8 cellular contexts compared by ENCODE assay signal in the genomic region with DNA sequence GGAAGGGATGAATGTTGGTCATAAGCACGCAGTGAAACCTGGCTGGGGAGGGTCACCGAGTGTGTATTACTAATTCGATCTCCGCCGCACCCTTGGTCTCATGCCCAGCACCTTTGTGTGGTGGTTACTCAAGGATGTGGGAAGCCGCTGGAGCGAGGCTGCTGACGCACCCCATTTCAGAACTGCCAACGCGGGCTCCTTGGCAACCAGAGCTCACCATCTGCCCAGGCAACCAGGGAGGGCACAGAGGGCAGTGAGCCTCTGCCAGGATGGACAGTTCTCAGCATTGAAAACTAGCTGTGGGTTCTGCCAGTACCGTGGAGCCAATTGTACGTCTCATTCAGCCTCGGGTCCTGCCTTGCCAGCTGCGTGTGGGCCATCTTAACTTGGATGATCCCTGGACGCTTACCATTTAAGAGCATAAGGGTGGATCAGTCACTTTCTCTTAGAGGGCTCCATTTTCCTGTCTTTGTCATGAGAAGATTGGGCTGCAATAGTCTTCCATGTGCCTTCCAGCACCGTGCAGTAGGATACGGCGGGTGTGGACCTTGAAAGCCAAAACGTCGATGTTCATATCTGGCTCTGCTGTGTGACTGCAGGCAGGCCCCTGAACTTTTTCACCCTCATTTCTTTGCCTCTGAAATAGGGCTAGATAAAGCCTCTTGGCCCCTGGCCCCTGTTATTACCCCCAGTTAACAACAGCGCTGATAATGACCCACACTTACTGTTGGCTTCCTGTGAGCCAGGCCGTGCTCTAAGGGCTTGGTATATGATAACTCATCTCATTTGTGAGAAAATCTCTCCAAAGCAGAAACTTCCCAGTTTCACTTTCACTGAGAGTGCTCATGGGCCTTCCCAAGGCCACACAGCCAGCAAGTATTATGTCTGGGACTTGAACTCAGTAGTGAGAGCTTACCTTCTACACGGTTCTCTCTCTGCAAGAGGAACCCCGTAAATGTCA.
DNase-seq lines count a peak whose midpoint lies in the region; ATAC-seq and TF ChIP-seq lines count a peak whose summit lies in the region.

No MANE protein-coding gene starts in this region.

- peak overlapping the region; percentile 100 for H3K27ac Mint-ChIP-seq in MCF 10A (ENCODE audit: low read depth, unreplicated experiment)

- no peak overlapping the region for H4K8ac ChIP-seq in neuronal stem cell (ENCODE audit: low read depth, low read length)

- no peak overlapping the region for H3K4ac ChIP-seq in neuronal stem cell (ENCODE audit: low read length)

- CTCF ChIA-PET in MCF 10A (lab: Yijun Ruan, JAX), result interaction anchor here (0.6 to 1.8 kb wide), 5 partner anchors 39 to 311 kb away, joined by 3 read pairs; no protein-coding TSS in a partner anchor

- H2BK120ac ChIP-seq in neuronal stem cell (ENCODE audit: low read depth, low read length), result peak overlapping the region; percentile 10

- intact Hi-C loops in MCF 10A (cut with micrococcal nuclease), result loop anchor here (1.0 to 5.0 kb wide), 7 partner anchors 27 to 491 kb away; partner anchors contain the start of gene HES1

- no peaks in the 10 kb centered on the region for H3K79me2 ChIP-seq in ACC112 (ENCODE audit: control insufficient read depth, insufficient read depth, low read length, unreplicated experiment)

- peak overlapping the region; percentile 15 for H2AFZ ChIP-seq in ACC112 (ENCODE audit: low read length, unreplicated experiment)
- H2AFZ ChIP-seq in neuronal stem cell (ENCODE audit: low read length), result no peak overlapping the region

- peak overlapping the region; percentile 73 for H3K18ac ChIP-seq in neuronal stem cell (ENCODE audit: low read length)

- H3K4me3 ChIP-seq in ACC112 (ENCODE audit: low read depth, low read length) (no peak overlapping the region), neuronal stem cell (ENCODE audit: low read length in 2 of 2) (no peak overlapping the region)

- H3K9ac ChIP-seq in neuronal stem cell (ENCODE audit: low read depth, low read length, poor library complexity), result no peak overlapping the region

- H3K9me3 Mint-ChIP-seq in MCF 10A (ENCODE audit: unreplicated experiment), result no peaks in the 10 kb centered on the region

- H3K27me3 ChIP-seq in ACC112 (ENCODE audit: insufficient read depth, low read length), result peaks cover 23% of the 10 kb centered on the region
- H3K27me3 ChIP-seq in neuronal stem cell (ENCODE audit: control insufficient read depth in 3 of 3, insufficient read depth in 3 of 3, low read depth in 1 of 3, low read length in 3 of 3), result no peaks in the 10 kb centered on the region

- WGBS in neuronal stem cell (ENCODE audit: extremely low coverage in 2 of 2, insufficient read length in 2 of 2, insufficient replicate concordance in 1 of 2), 2 donors, result no CpG with 5 or more reads among the region's 24 CpGs

- H2BK12ac ChIP-seq in neuronal stem cell (ENCODE audit: low read length), result no peak overlapping the region

- peaks cover 0 to 5% of the 10 kb centered on the region in 2 donors for H3K9me3 ChIP-seq in neuronal stem cell (replicated peaks in 1 of 2; ENCODE audit: control insufficient read depth in 2 of 2, insufficient read depth in 1 of 2, low read depth in 1 of 2, low read length in 2 of 2)

- H2AK5ac ChIP-seq in neuronal stem cell (ENCODE audit: low read depth, low read length), result peak overlapping the region; percentile 10

- BruUV-seq in MCF 10A (replicated peaks; lab: Mats Ljungman, UMichigan), result no TSS peak

- H4K91ac ChIP-seq in neuronal stem cell (ENCODE audit: low read depth, low read length, poor library complexity), result no peak overlapping the region

- H3K36me3 Mint-ChIP-seq in MCF 10A (ENCODE audit: insufficient read depth, unreplicated experiment), result peaks cover 35% of the 10 kb centered on the region

- H3K4me3 Mint-ChIP-seq in MCF 10A (ENCODE audit: unreplicated experiment), result peak overlapping the region; percentile 61

- no peaks in the 10 kb centered on the region for H3K27me3 Mint-ChIP-seq in MCF 10A (ENCODE audit: insufficient read depth, unreplicated experiment)

- H3K79me1 ChIP-seq in neuronal stem cell (ENCODE audit: low read depth, low read length), result no peaks in the 10 kb centered on the region

- no peak overlapping the region for H3K23ac ChIP-seq in neuronal stem cell (ENCODE audit: low read depth, low read length, poor library complexity)

- DNase-seq in MCF 10A (ENCODE audit: unreplicated experiment), result peak; percentile 100
- no peak for DNase-seq in neuronal stem cell (ENCODE audit: low spot score)
- no peak for DNase-seq in stimulated activated CD4-positive, alpha-beta T cell treated with anti-CD3 and anti-CD28 coated beads, Interleukin-2, amount 100 ng/mL, for 24 hours
- DNase-seq in 8988T, result no peak
- no peak for DNase-seq in RKO (ENCODE audit: low spot score)

- POLR2A ChIA-PET in MCF 10A (lab: Yijun Ruan, JAX), result interaction anchor here (0.6 to 12.7 kb wide), 22 partner anchors 9 to 499 kb away, joined by 3 to 162 read pairs (median 8); partner anchors contain the start of gene HES1

- no peak overlapping the region for H2BK5ac ChIP-seq in neuronal stem cell (ENCODE audit: low read length)

- TF ChIP-seq CTCF in MCF 10A (IDR thresholded peaks at IDR 0.05; ENCODE audit: unreplicated experiment), result no peak

- H2BK15ac ChIP-seq in neuronal stem cell (ENCODE audit: low read length), result peak overlapping the region; percentile 30

- no peaks in the 10 kb centered on the region for H3K36me3 ChIP-seq in ACC112 (ENCODE audit: insufficient read depth, low read length)
- no peaks in the 10 kb centered on the region for H3K36me3 ChIP-seq in neuronal stem cell (replicated peaks in 1 of 2; ENCODE audit: control insufficient read depth in 2 of 2, insufficient read depth in 2 of 2, low read length in 2 of 2)

- H3K14ac ChIP-seq in neuronal stem cell (ENCODE audit: low read length), result no peak overlapping the region

- H3K4me1 Mint-ChIP-seq in MCF 10A (ENCODE audit: insufficient read depth, unreplicated experiment), result peaks cover 56% of the 10 kb centered on the region

- peak; percentile 84 for ATAC-seq in GM19395 (IDR thresholded peaks at IDR 0.05; ENCODE audit: unreplicated experiment)
- peak; percentile 86 for ATAC-seq in HG03571 (IDR thresholded peaks at IDR 0.05; ENCODE audit: unreplicated experiment)

- no peak overlapping the region for H3K4me2 ChIP-seq in neuronal stem cell (ENCODE audit: insufficient read depth, low read length, poor library complexity, severe bottlenecking)

- H3K27ac ChIP-seq in ACC112 (ENCODE audit: low read depth, low read length) (no peak overlapping the region), neuronal stem cell (replicated peaks; ENCODE audit: low read length) (no peak overlapping the region)

- H3K4me1 ChIP-seq in ACC112 (ENCODE audit: control insufficient read depth, insufficient read depth, low read length, unreplicated experiment) (peaks cover 9% of the 10 kb centered on the region), neuronal stem cell (ENCODE audit: control insufficient read depth in 2 of 2, insufficient read depth in 1 of 2, low read depth in 1 of 2, low read length in 2 of 2) (peaks cover 2 to 13% of the 10 kb centered on the region in 2 donors)
